8 cellular contexts compared by ENCODE assay signal in genomic region chr11:65477271-65478029, GRCh38. TPM values are rescaled to one million over a fixed set of nuclear protein-coding genes. Genes with fewer than 3 reads are reported as not detected.
DNase-seq lines count a peak whose midpoint lies in the region; ATAC-seq and TF ChIP-seq lines count a peak whose summit lies in the region.

No MANE protein-coding gene starts in this region.

- no peaks in the 10 kb centered on the region for H3K36me3 ChIP-seq in aorta (ENCODE audit: control insufficient read depth in 1 of 2, insufficient read depth in 2 of 2, low read length in 1 of 2)

- H3K27ac ChIP-seq in angular gyrus (ENCODE audit: low read depth, low read length) (peak overlapping the region; percentile 100), right cardiac atrium (ENCODE audit: low read length) (peak overlapping the region; percentile 96), aorta (ENCODE audit: low read depth in 1 of 2, low read length in 2 of 2) (peak overlapping the region; percentile 86 to 95)

- H3K4me3 ChIP-seq in right cardiac atrium (ENCODE audit: low read length): peak overlapping the region; percentile 68
- H3K4me3 ChIP-seq in aorta (ENCODE audit: low read length in 2 of 2): peak overlapping the region; percentile 38 to 52

- peak; percentile 3 for TF ChIP-seq CTCF in GM13977 (IDR thresholded peaks at IDR 0.05; ENCODE audit: extremely low read depth, insufficient read depth, missing control alignments)

- peak; percentile 95 for DNase-seq in GM13977 (ENCODE audit: low spot score)
- peak; percentile 82 to 84 for DNase-seq in NCI-H187 (lab: John Stamatoyannopoulos, UW)
- peak; percentile 72 to 93 (median 83) for DNase-seq in T-helper 2 cell
- peak; percentile 98 to 99 (median 99) for DNase-seq in right cardiac atrium
- peak; percentile 83 for DNase-seq in renal cortical epithelial cell (ENCODE audit: low read depth)
- DNase-seq in aorta: peak; percentile 99

- peak; percentile 85 for ATAC-seq in HG02884 (IDR thresholded peaks at IDR 0.05; ENCODE audit: unreplicated experiment)
- ATAC-seq in right cardiac atrium: peak; percentile 92 to 93
- peak; percentile 92 for ATAC-seq in aorta (ENCODE audit: low FRiP score)

- WGBS in right cardiac atrium: under 1% methylated on average over 53 of the region's 53 CpGs
- 0 to 1% methylated on average over 43 to 53 of the region's 53 CpGs for WGBS in aorta, 2 donors

- in situ Hi-C loops in GM13977 (cut with MboI; ENCODE audit: low pct_unique_long_range_greater_than_20kb, low sequenced_read_pairs, unreplicated experiment): no loop called here

- H3K9me3 ChIP-seq in right cardiac atrium (ENCODE audit: control insufficient read depth, low read length) (no peaks in the 10 kb centered on the region), aorta (ENCODE audit: control insufficient read depth, low read length) (no peaks in the 10 kb centered on the region)

- H3K4me1 ChIP-seq in right cardiac atrium (ENCODE audit: control insufficient read depth, insufficient read depth, low read length) (peaks cover 8% of the 10 kb centered on the region), aorta (ENCODE audit: control insufficient read depth in 1 of 2, insufficient read depth in 2 of 2, low read length in 2 of 2) (no peaks in the 10 kb centered on the region)

- no peaks in the 10 kb centered on the region for H3K27me3 ChIP-seq in right cardiac atrium (ENCODE audit: control insufficient read depth, insufficient read depth)
- no peaks in the 10 kb centered on the region for H3K27me3 ChIP-seq in aorta (ENCODE audit: control insufficient read depth in 1 of 2, insufficient read depth in 2 of 2, low read length in 1 of 2)

- intact Hi-C loops in right cardiac atrium (cut with DNase I): loop anchor here in 1 of 4 donors (5.0 kb wide), 1 partner anchor 35 kb away; no protein-coding TSS in a partner anchor
- intact Hi-C loops in aorta (cut with DNase I): no loop called here

RNA-seq across cellular contexts. Expression of gene MALAT1, which starts 21.4 kb away (rescaled TPM):
- 1,000 to 10,000 TPM; 3,773 to 5,353 (median 5,000) TPM for total RNA-seq in right cardiac atrium
- polyA plus RNA-seq in right cardiac atrium: 1,948 TPM
- total RNA-seq in renal cortical epithelial cell: 3,367 and 12,764 TPM in 2 replicates
- over 10,000 TPM; 16,103 to 18,225 TPM for total RNA-seq in aorta
- polyA plus RNA-seq in aorta: 100 to 1,000 TPM; 228 to 370 TPM

RNA-seq across cellular contexts. Expression of gene SCYL1, which starts 47.4 kb away (rescaled TPM):
- total RNA-seq in right cardiac atrium: 10 to 100 TPM; 59.9 to 65.2 (median 62.8) TPM
- polyA plus RNA-seq in right cardiac atrium: 56.6 TPM
- 48.8 and 57.2 TPM in 2 replicates for total RNA-seq in renal cortical epithelial cell
- 10 to 100 TPM; 74.0 to 74.4 TPM for total RNA-seq in aorta
- polyA plus RNA-seq in aorta: 10 to 100 TPM; 31.3 to 98.9 TPM

RNA-seq across cellular contexts. Expression of gene NEAT1, which starts 54.9 kb away (rescaled TPM):
- total RNA-seq in right cardiac atrium (100 to 1,000 TPM; 346 to 441 (median 427) TPM), renal cortical epithelial cell (17.4 and 141 TPM in 2 replicates), aorta (1,000 to 10,000 TPM; 1,566 to 1,734 TPM)
- polyA plus RNA-seq in right cardiac atrium (441 TPM), aorta (1,000 to 10,000 TPM in 1 of 2 donors, 100 to 1,000 TPM in 1; 239 to 1,307 TPM)

Comparison
In these comparisons a context has a peak if more than half of its experiments do, and no peak if none do; other contexts are left out.
1. Peak in every context shown above with its lines: DNase-seq, ATAC-seq, H3K4me3 ChIP-seq and H3K27ac ChIP-seq.